In genomic region chr20:45080867-45081616, GRCh38 we compare ENCODE assay signal across 11 cellular contexts. TPM values are rescaled to one million over a fixed set of nuclear protein-coding genes. Genes with fewer than 3 reads are reported as not detected.
DNase-seq lines count a peak whose midpoint lies in the region; ATAC-seq, FAIRE-seq and TF ChIP-seq lines count a peak whose summit lies in the region.
"Had no signal": no experiment of that assay in that cellular context is flagged by ENCODE, and none has a peak within 500 bp of the region (broad histone marks: within the 10 kb centered on the region; RNA-seq: fewer than 3 reads in every experiment).

No MANE protein-coding gene starts in this region.

- FAIRE-seq in K562 (lab: Jason Lieb, UNC) = no peak

- DNase-seq in T-helper 1 cell = no peak
- peak; percentile 57 for DNase-seq in Karpas-422
- peak in 3 of 4 experiments; percentile 13 to 62 (median 57) for DNase-seq in K562 (ENCODE audit: extremely low read depth in 1 of 4, low spot score in 3 of 4)
- DNase-seq in osteocyte (ENCODE audit: extremely low spot score, unreplicated experiment) = no peak
- no peak for DNase-seq in NCI-H748 (lab: John Stamatoyannopoulos, UW; ENCODE audit: unreplicated experiment)
- DNase-seq: activated CD4-positive, alpha-beta T cell treated with anti-CD3 and anti-CD28 coated beads for 48 hours; NCI-H1436 treated with DMSO at 0.1 percent for 48 hours had no signal

- no peak for TF ChIP-seq RAD21 in K562 (CRISPR knock-in tag; conservative IDR thresholded peaks at IDR 0.05 in 1 of 2, IDR thresholded peaks at IDR 0.05 in 1 of 2)

- no peaks in the 10 kb centered on the region for H3K79me2 ChIP-seq in Karpas-422 (ENCODE audit: low read length)
- H3K79me2 ChIP-seq in K562 (ENCODE audit: control insufficient read depth, insufficient read depth, low read length) = no peaks in the 10 kb centered on the region

- H3K27ac ChIP-seq in Karpas-422 (ENCODE audit: low read length) = no peak overlapping the region
- no peak overlapping the region for H3K27ac ChIP-seq in K562 (ENCODE audit: extremely low read depth, low read depth, low read length)

- no peak overlapping the region for H3K4me2 ChIP-seq in Karpas-422 (ENCODE audit: low read depth, low read length, poor library complexity, severe bottlenecking)
- H3K4me2 ChIP-seq in K562 (ENCODE audit: insufficient read depth, low read length) = no peak overlapping the region

- H3K4me3 ChIP-seq in Karpas-422 (ENCODE audit: low read length) = no peak overlapping the region
- no peak overlapping the region for H3K4me3 ChIP-seq in K562

- H3K36me3 ChIP-seq in Karpas-422 (ENCODE audit: insufficient read depth, low read length) = peaks cover 60% of the 10 kb centered on the region
- peaks cover 32% of the 10 kb centered on the region; the same call in 2 of the 3 replicates for H3K36me3 ChIP-seq in K562 (ENCODE audit: control insufficient read depth, insufficient read depth, low read length)

- H3K27me3 ChIP-seq in Karpas-422 (ENCODE audit: low read length) = no peaks in the 10 kb centered on the region
- no peaks in the 10 kb centered on the region for H3K27me3 ChIP-seq in K562 (ENCODE audit: control insufficient read depth in 2 of 2, insufficient read depth in 2 of 2, low read length in 2 of 2)

- no peaks in the 10 kb centered on the region for H3K9me3 ChIP-seq in Karpas-422 (ENCODE audit: low read length)
- H3K9me3 ChIP-seq in K562 (replicated peaks; ENCODE audit: control insufficient read depth, insufficient read depth, low read depth, low read length) = no peaks in the 10 kb centered on the region

- TF ChIP-seq CTCF in K562 (IDR thresholded peaks at IDR 0.05 in 2 of 3, conservative IDR thresholded peaks at IDR 0.05 in 1 of 3; ENCODE audit: insufficient read depth in 2 of 3, low read depth in 1 of 3, low read length in 3 of 3) = peak; percentile 32 to 46 (median 46); a peak in 3 of 6 replicates
- TF ChIP-seq CTCF in osteocyte (IDR thresholded peaks at IDR 0.05) = peak; percentile 54

- H3K27ac Mint-ChIP-seq in T-helper 1 cell treated with Interleukin-12 subunit alpha and Interleukin-12 subunit beta and Interleukin-4 antibody, amounts not matched to agents 30 μg/mL and 1 μg/mL, for 36 hours = peak overlapping the region; percentile 13
- no peak overlapping the region for H3K27ac Mint-ChIP-seq in osteocyte (ENCODE audit: unreplicated experiment)

- no peaks in the 10 kb centered on the region for H3K27me3 Mint-ChIP-seq in T-helper 1 cell treated with Interleukin-12 subunit alpha and Interleukin-12 subunit beta and Interleukin-4 antibody, amounts not matched to agents 30 μg/mL and 1 μg/mL, for 36 hours (ENCODE audit: low read depth)
- H3K27me3 Mint-ChIP-seq in osteocyte (ENCODE audit: unreplicated experiment) = no peaks in the 10 kb centered on the region
- H3K27me3 Mint-ChIP-seq: CD4-positive, CD25-positive, alpha-beta regulatory T cell had no signal

- peaks cover 11% of the 10 kb centered on the region for H3K9me3 Mint-ChIP-seq in T-helper 1 cell treated with Interleukin-12 subunit alpha and Interleukin-12 subunit beta and Interleukin-4 antibody, amounts not matched to agents 30 μg/mL and 1 μg/mL, for 36 hours
- no peaks in the 10 kb centered on the region for H3K9me3 Mint-ChIP-seq in osteocyte (ENCODE audit: unreplicated experiment)

- no peaks in the 10 kb centered on the region for H3K9me1 ChIP-seq in K562 (ENCODE audit: control insufficient read depth, insufficient read depth, low read length)

- peaks cover 7% of the 10 kb centered on the region for H3K4me1 Mint-ChIP-seq in T-helper 1 cell treated with Interleukin-12 subunit alpha and Interleukin-12 subunit beta and Interleukin-4 antibody, amounts not matched to agents 30 μg/mL and 1 μg/mL, for 36 hours (ENCODE audit: low read depth)
- H3K4me1 Mint-ChIP-seq in osteocyte (ENCODE audit: unreplicated experiment) = no peaks in the 10 kb centered on the region

- no TSS peak for BruUV-seq in K562 (replicated peaks; lab: Mats Ljungman, UMichigan)

- H2AFZ ChIP-seq in Karpas-422 (ENCODE audit: low read length) = no peak overlapping the region
- no peak overlapping the region for H2AFZ ChIP-seq in K562 (ENCODE audit: low read depth, low read length)

- H3K9me2 ChIP-seq in Karpas-422 (replicated peaks; ENCODE audit: insufficient read depth, low read length) = no peaks in the 10 kb centered on the region

- intact Hi-C loops in K562 (cut with micrococcal nuclease) = no loop called here

- TF ChIP-seq EP300 in K562 (IDR thresholded peaks at IDR 0.05; ENCODE audit: low read length) = no peak

- no peak overlapping the region for H3K9ac ChIP-seq in Karpas-422 (ENCODE audit: low read length)
- H3K9ac ChIP-seq in K562 (ENCODE audit: insufficient read depth in 1 of 2, low read depth in 2 of 2, low read length in 2 of 2) = no peak overlapping the region

- WGBS in K562 (ENCODE audit: insufficient coverage, low coverage, missing lambda C conversion rate) = 81% methylated on average over 5 of the region's 5 CpGs

- CTCF ChIA-PET in K562 (lab: Yijun Ruan, JAX; ENCODE audit: low intra/inter-chr PET ratio) = no interaction called here

- peaks cover 75% of the 10 kb centered on the region for H3K36me3 Mint-ChIP-seq in T-helper 1 cell treated with Interleukin-12 subunit alpha and Interleukin-12 subunit beta and Interleukin-4 antibody, amounts not matched to agents 30 μg/mL and 1 μg/mL, for 36 hours (ENCODE audit: low read depth)
- H3K36me3 Mint-ChIP-seq in osteocyte (ENCODE audit: unreplicated experiment) = peaks cover 22% of the 10 kb centered on the region

- H3K4me3 Mint-ChIP-seq in T-helper 1 cell treated with Interleukin-12 subunit alpha and Interleukin-12 subunit beta and Interleukin-4 antibody, amounts not matched to agents 30 μg/mL and 1 μg/mL, for 36 hours = no peak overlapping the region
- H3K4me3 Mint-ChIP-seq in osteocyte (ENCODE audit: unreplicated experiment) = no peak overlapping the region

- POLR2A ChIA-PET in K562 (lab: Yijun Ruan, JAX) = interaction anchor here (0.6 kb wide), 1 partner anchor 14 kb away, joined by 3 read pairs; no protein-coding TSS in a partner anchor

- in situ Hi-C loops in K562 (cut with MboI) = no loop called here

- no peak for TF ChIP-seq POLR2A in K562 (conservative IDR thresholded peaks at IDR 0.05)

- H3K4me1 ChIP-seq in Karpas-422 (ENCODE audit: low read length) (no peaks in the 10 kb centered on the region), K562 (replicated peaks in 1 of 2; ENCODE audit: control insufficient read depth in 2 of 2, insufficient read depth in 2 of 2, low read length in 2 of 2) (no peaks in the 10 kb centered on the region)

- H4K20me1 ChIP-seq in Karpas-422 (ENCODE audit: insufficient read depth, low read depth, low read length) (no peaks in the 10 kb centered on the region), K562 (replicated peaks; ENCODE audit: control insufficient read depth, insufficient read depth, low read length) (no peaks in the 10 kb centered on the region)

- ATAC-seq in K562 = peak; percentile 85
- no peak for ATAC-seq in GM21515 (IDR thresholded peaks at IDR 0.05; ENCODE audit: unreplicated experiment)
- no peak for ATAC-seq in GM19455 (IDR thresholded peaks at IDR 0.05; ENCODE audit: unreplicated experiment)

RNA-seq across cellular contexts. Expression of gene KCNS1, which starts 19.9 kb away (rescaled TPM):
- total RNA-seq in Karpas-422 (2014; rRNA removed; shearing (Covaris generic); ENCODE audit: low replicate concordance) = not detected in 2 replicates
- not detected in 2 replicates for total RNA-seq in K562 (2011; cell fraction: chromatin; rRNA removed; ENCODE audit: low replicate concordance)
- total RNA-seq in K562 (2011; cell fraction: nucleolus; rRNA removed) = not detected in 2 replicates
- total RNA-seq in K562 (2011; cell fraction: nucleoplasm; rRNA removed) = not detected in 2 replicates
- total RNA-seq in K562 (2014; rRNA removed) = not detected in 2 replicates
- not detected in 2 replicates for total RNA-seq in K562 (2014; rRNA removed; fragmentation: Illumina TruSeq; extraction: Trizol)
- not detected in 2 replicates for total RNA-seq in K562 (2015; rRNA removed; fragmentation: Illumina TruSeq; extraction: Trizol)
- not detected in 2 replicates for total RNA-seq in K562 (2021)
- polyA plus RNA-seq in K562 (2011; rRNA removed) = not detected in 2 replicates
- not detected in 2 replicates for polyA plus RNA-seq in K562 (2011; cell fraction: cytosol; rRNA removed)
- polyA plus RNA-seq in K562 (2011; cell fraction: nucleus; rRNA removed) = not detected in 2 replicates
- polyA plus RNA-seq in K562 (2012) = not detected in 2 replicates
- not detected in 2 replicates for polyA plus RNA-seq in K562 (2014; fragmentation: Illumina TruSeq; extraction: Trizol)
- not detected for polyA plus RNA-seq in K562 (2014; fragmentation: Nextera tagmentation; extraction: Ambion mirVana)
- polyA plus RNA-seq in K562 (2014; rRNA removed) = not detected in 2 replicates
- polyA minus RNA-seq in K562 (2011; rRNA and poly(A)+ RNA removed) = not detected in 2 replicates
- polyA minus RNA-seq in K562 (2011; cell fraction: cytosol; rRNA and poly(A)+ RNA removed) = not detected in 2 replicates
- not detected in 2 replicates for polyA minus RNA-seq in K562 (2011; cell fraction: nucleus; rRNA and poly(A)+ RNA removed)
- total RNA-seq in osteocyte = 0.26 and 0.30 TPM in 2 replicates
- total RNA-seq: CD4-positive, CD25-positive, alpha-beta regulatory T cell had no signal

RNA-seq across cellular contexts. Expression of gene WFDC5, which starts 33.9 kb away (rescaled TPM):
- total RNA-seq in Karpas-422 (2014; rRNA removed; shearing (Covaris generic); ENCODE audit: low replicate concordance) = not detected in 2 replicates
- not detected in 2 replicates for total RNA-seq in K562 (2011; cell fraction: chromatin; rRNA removed; ENCODE audit: low replicate concordance)
- total RNA-seq in K562 (2011; cell fraction: nucleolus; rRNA removed) = not detected in 2 replicates
- not detected in 2 replicates for total RNA-seq in K562 (2011; cell fraction: nucleoplasm; rRNA removed)
- total RNA-seq in K562 (2014; rRNA removed) (not detected in 2 replicates), K562 (2014; rRNA removed; fragmentation: Illumina TruSeq; extraction: Trizol) (not detected in 2 replicates), K562 (2015; rRNA removed; fragmentation: Illumina TruSeq; extraction: Trizol) (not detected in 2 replicates), K562 (2021) (not detected in 2 replicates), osteocyte (not detected in 2 replicates)
- polyA plus RNA-seq in K562 (2011; rRNA removed) (not detected in 2 replicates), K562 (2014; fragmentation: Illumina TruSeq; extraction: Trizol) (not detected in 2 replicates), K562 (2014; fragmentation: Nextera tagmentation; extraction: Ambion mirVana) (not detected), K562 (2014; rRNA removed) (not detected in 2 replicates)
- not detected in 2 replicates for polyA plus RNA-seq in K562 (2011; cell fraction: cytosol; rRNA removed)
- not detected in 2 replicates for polyA plus RNA-seq in K562 (2011; cell fraction: nucleus; rRNA removed)
- polyA plus RNA-seq in K562 (2012) = not detected in 2 replicates
- polyA minus RNA-seq in K562 (2011; rRNA and poly(A)+ RNA removed) = not detected in 2 replicates
- not detected in 2 replicates for polyA minus RNA-seq in K562 (2011; cell fraction: cytosol; rRNA and poly(A)+ RNA removed)
- polyA minus RNA-seq in K562 (2011; cell fraction: nucleus; rRNA and poly(A)+ RNA removed) = not detected in 2 replicates
- total RNA-seq: CD4-positive, CD25-positive, alpha-beta regulatory T cell had no signal
- polyA plus RNA-seq: CD4-positive, CD25-positive, alpha-beta regulatory T cell had no signal

RNA-seq across cellular contexts. Expression of gene WFDC12, which starts 43.2 kb away (rescaled TPM):
- total RNA-seq in Karpas-422 (2014; rRNA removed; shearing (Covaris generic); ENCODE audit: low replicate concordance) = not detected in 2 replicates
- total RNA-seq in K562 (2011; cell fraction: chromatin; rRNA removed; ENCODE audit: low replicate concordance) = not detected in 2 replicates
- total RNA-seq in K562 (2011; cell fraction: nucleolus; rRNA removed) = not detected in 2 replicates
- not detected in 2 replicates for total RNA-seq in K562 (2011; cell fraction: nucleoplasm; rRNA removed)
- total RNA-seq in K562 (2014; rRNA removed) = not detected in 2 replicates
- not detected in 2 replicates for total RNA-seq in K562 (2014; rRNA removed; fragmentation: Illumina TruSeq; extraction: Trizol)
- not detected in 2 replicates for total RNA-seq in K562 (2015; rRNA removed; fragmentation: Illumina TruSeq; extraction: Trizol)
- not detected in 2 replicates for total RNA-seq in K562 (2021)
- polyA plus RNA-seq in K562 (2011; rRNA removed) = not detected in 2 replicates
- not detected in 2 replicates for polyA plus RNA-seq in K562 (2011; cell fraction: cytosol; rRNA removed)
- polyA plus RNA-seq in K562 (2011; cell fraction: nucleus; rRNA removed) = not detected in 2 replicates
- not detected in 2 replicates for polyA plus RNA-seq in K562 (2012)
- not detected in 2 replicates for polyA plus RNA-seq in K562 (2014; fragmentation: Illumina TruSeq; extraction: Trizol)
- not detected for polyA plus RNA-seq in K562 (2014; fragmentation: Nextera tagmentation; extraction: Ambion mirVana)
- polyA plus RNA-seq in K562 (2014; rRNA removed) = not detected in 2 replicates
- not detected in 2 replicates for polyA minus RNA-seq in K562 (2011; rRNA and poly(A)+ RNA removed)
- polyA minus RNA-seq in K562 (2011; cell fraction: cytosol; rRNA and poly(A)+ RNA removed) = not detected in 2 replicates
- not detected in 2 replicates for polyA minus RNA-seq in K562 (2011; cell fraction: nucleus; rRNA and poly(A)+ RNA removed)
- not detected in 2 replicates for total RNA-seq in osteocyte
- total RNA-seq: CD4-positive, CD25-positive, alpha-beta regulatory T cell had no signal
- polyA plus RNA-seq: CD4-positive, CD25-positive, alpha-beta regulatory T cell had no signal

Comparison
In these comparisons a context has a peak if more than half of its experiments do, and no peak if none do; other contexts are left out.
1. DNase-seq: peak in Karpas-422 (single experiment) and K562 (3 of 4); none in T-helper 1 cell (0 of 5), osteocyte (single experiment) and NCI-H748 (single experiment).